In the genomic region with DNA sequence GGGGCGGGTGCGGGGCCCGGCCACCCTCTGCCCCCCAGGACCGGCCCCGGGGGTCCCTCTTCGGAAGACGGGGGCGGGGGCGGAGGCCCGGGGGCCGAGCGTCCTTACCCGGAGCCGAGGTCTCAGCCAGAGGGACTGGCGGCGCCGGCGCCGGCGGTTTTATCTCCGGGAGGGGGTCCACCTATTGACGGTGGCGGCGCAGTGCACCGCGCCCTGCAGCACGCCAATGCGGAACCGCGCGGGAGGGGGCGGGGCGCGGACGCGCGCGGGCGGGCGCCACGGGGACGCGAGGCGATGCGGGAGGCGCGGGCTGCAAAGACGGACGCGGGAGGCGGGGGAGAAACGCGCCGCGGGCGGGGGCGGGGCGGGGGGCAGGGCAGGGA, we compare ENCODE assay signal across 8 cellular contexts. TPM values are rescaled to one million over a fixed set of nuclear protein-coding genes. Genes with fewer than 3 reads are reported as not detected.
A peak's percentile ranks its signal among the peaks of the same experiment; 100 is the strongest.
DNase-seq lines count a peak whose midpoint lies in the region; ATAC-seq and TF ChIP-seq lines count a peak whose summit lies in the region.

TSS of gene EEF1A2 (minus strand) at position 134 of the 383 bp plus-strand sequence. CDS start 1,320 bp downstream, outside the sequence.

- peak; percentile 50 for DNase-seq in Ammon's horn (ENCODE audit: low spot score)
- peak; percentile 45 to 48 for DNase-seq in activated CD4-positive, alpha-beta T cell treated with anti-CD3 and anti-CD28 coated beads for 4 hours
- DNase-seq in esophagus muscularis mucosa (ENCODE audit: extremely low spot score), result no peak
- DNase-seq in ovary, result peak in 1 of 5 donors; percentile 23
- DNase-seq in cortex of kidney (lab: John Stamatoyannopoulos, UW), result no peak
- no peak for DNase-seq in COLO829 (ENCODE audit: low spot score)

- H3K27ac ChIP-seq in HEK293 (ENCODE audit: extremely low read depth, low read depth, low read length) (peak within 1 kb of the TSS; percentile 35; the same call in 1 of the 2 replicates), esophagus muscularis mucosa (replicated peaks in 1 of 4) (no peak within 1 kb of the TSS), ovary (no peak within 1 kb of the TSS)

- H3K27me3 ChIP-seq in esophagus muscularis mucosa (peaks cover 4 to 95% (median 35%) of the 10 kb centered on the region in 4 donors), ovary (no peaks in the 10 kb centered on the region)

- TF ChIP-seq POLR2A in esophagus muscularis mucosa (IDR thresholded peaks at IDR 0.05; ENCODE audit: low read depth) (no peak), ovary (IDR thresholded peaks at IDR 0.05) (no peak)

- peak within 1 kb of the TSS; percentile 46 for H3K4me3 ChIP-seq in HEK293 (ENCODE audit: low read depth, low read length)
- peak within 1 kb of the TSS; percentile 51 to 64 (median 52) for H3K4me3 ChIP-seq in esophagus muscularis mucosa
- H3K4me3 ChIP-seq in ovary, result peak within 1 kb of the TSS; percentile 14

- TF ChIP-seq CTCF in HEK293 (tag by site-specific recombination; IDR thresholded peaks at IDR 0.05) (no peak), esophagus muscularis mucosa (IDR thresholded peaks at IDR 0.05) (peak in 1 of 3 experiments; percentile 31), ovary (IDR thresholded peaks at IDR 0.05) (no peak)

- H3K9me3 ChIP-seq in HEK293 (ENCODE audit: control insufficient read depth, insufficient read depth, low read depth, low read length) (no peaks in the 10 kb centered on the region), esophagus muscularis mucosa (no peaks in the 10 kb centered on the region), ovary (peaks cover 0 to 2% of the 10 kb centered on the region in 2 donors)

- H3K4me1 ChIP-seq in HEK293 (ENCODE audit: control insufficient read depth, insufficient read depth, low read length) (no peaks in the 10 kb centered on the region), esophagus muscularis mucosa (peaks cover 30 to 54% (median 43%) of the 10 kb centered on the region in 4 donors), ovary (ENCODE audit: insufficient read depth) (peaks cover 4% of the 10 kb centered on the region)

- CTCF ChIA-PET in HEK293 (lab: Yijun Ruan, JAX), result no interaction called here

- 6% methylated on average over 21 of the region's 58 CpGs for WGBS in esophagus muscularis mucosa
- 1 to 3% methylated on average over 46 to 58 of the region's 58 CpGs; no CpG with 5 or more reads in 1 of the 3 donors for WGBS in ovary, 3 donors

- POLR2A ChIA-PET in HEK293 (lab: Yijun Ruan, JAX), result no interaction called here

- intact Hi-C loops in esophagus muscularis mucosa (cut with DNase I), result no loop called here
- intact Hi-C loops in ovary (cut with DNase I), result no loop called here

- TF ChIP-seq EP300 in esophagus muscularis mucosa (IDR thresholded peaks at IDR 0.05) (no peak), ovary (IDR thresholded peaks at IDR 0.05) (no peak)

- H3K36me3 ChIP-seq in HEK293 (ENCODE audit: control insufficient read depth in 2 of 2, insufficient read depth in 1 of 2, low read length in 2 of 2) (peaks cover 0 to 32% of the 10 kb centered on the region in 2 experiments; a peak in 1 of 3 replicates), esophagus muscularis mucosa (peaks cover 0 to 20% (median 0%) of the 10 kb centered on the region in 4 donors), ovary (no peaks in the 10 kb centered on the region)

- ATAC-seq in HG03175 (IDR thresholded peaks at IDR 0.05; ENCODE audit: unreplicated experiment), result no peak

TF ChIP-seq in HEK293, 187 proteins besides CTCF, POLR2A, EP300 and RAD21:
- TF ChIP-seq ZNF426 (tag by site-specific recombination; IDR thresholded peaks at IDR 0.05) (no peak), GLIS1 (tag by site-specific recombination; IDR thresholded peaks at IDR 0.05) (peak; percentile 24; the same call in 1 of the 2 replicates), KLF10 (tag by site-specific recombination; IDR thresholded peaks at IDR 0.05) (peak; percentile 73; the same call in 1 of the 2 replicates)
- TF ChIP-seq, protein P1, sequence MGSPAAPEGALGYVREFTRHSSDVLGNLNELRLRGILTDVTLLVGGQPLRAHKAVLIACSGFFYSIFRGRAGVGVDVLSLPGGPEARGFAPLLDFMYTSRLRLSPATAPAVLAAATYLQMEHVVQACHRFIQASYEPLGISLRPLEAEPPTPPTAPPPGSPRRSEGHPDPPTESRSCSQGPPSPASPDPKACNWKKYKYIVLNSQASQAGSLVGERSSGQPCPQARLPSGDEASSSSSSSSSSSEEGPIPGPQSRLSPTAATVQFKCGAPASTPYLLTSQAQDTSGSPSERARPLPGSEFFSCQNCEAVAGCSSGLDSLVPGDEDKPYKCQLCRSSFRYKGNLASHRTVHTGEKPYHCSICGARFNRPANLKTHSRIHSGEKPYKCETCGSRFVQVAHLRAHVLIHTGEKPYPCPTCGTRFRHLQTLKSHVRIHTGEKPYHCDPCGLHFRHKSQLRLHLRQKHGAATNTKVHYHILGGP (tag by site-specific recombination; IDR thresholded peaks at IDR 0.05), result no peak
- TF ChIP-seq, protein P2, sequence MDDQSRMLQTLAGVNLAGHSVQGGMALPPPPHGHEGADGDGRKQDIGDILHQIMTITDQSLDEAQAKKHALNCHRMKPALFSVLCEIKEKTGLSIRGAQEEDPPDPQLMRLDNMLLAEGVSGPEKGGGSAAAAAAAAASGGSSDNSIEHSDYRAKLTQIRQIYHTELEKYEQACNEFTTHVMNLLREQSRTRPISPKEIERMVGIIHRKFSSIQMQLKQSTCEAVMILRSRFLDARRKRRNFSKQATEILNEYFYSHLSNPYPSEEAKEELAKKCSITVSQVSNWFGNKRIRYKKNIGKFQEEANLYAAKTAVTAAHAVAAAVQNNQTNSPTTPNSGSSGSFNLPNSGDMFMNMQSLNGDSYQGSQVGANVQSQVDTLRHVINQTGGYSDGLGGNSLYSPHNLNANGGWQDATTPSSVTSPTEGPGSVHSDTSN (CRISPR knock-in tag; IDR thresholded peaks at IDR 0.05), result 0 out of 2 replicates have a peak, but pooled peaks have one; percentile 41
- TF ChIP-seq, protein P3, sequence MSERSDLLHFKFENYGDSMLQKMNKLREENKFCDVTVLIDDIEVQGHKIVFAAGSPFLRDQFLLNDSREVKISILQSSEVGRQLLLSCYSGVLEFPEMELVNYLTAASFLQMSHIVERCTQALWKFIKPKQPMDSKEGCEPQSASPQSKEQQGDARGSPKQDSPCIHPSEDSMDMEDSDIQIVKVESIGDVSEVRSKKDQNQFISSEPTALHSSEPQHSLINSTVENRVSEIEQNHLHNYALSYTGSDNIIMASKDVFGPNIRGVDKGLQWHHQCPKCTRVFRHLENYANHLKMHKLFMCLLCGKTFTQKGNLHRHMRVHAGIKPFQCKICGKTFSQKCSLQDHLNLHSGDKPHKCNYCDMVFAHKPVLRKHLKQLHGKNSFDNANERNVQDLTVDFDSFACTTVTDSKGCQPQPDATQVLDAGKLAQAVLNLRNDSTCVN (tag by site-specific recombination; optimal IDR thresholded peaks at IDR 0.05), result peak; percentile 43
TF ChIP-seq in HEK293: peak in this region for 4.

RNA-seq across cellular contexts. Expression of gene EEF1A2, which starts in this region (rescaled TPM):
- 10 to 100 TPM in 1 of 4 donors, 1 to 10 TPM in 3; 1.7 to 17.8 (median 7.4) TPM for total RNA-seq in esophagus muscularis mucosa
- total RNA-seq in ovary, result under 1 TPM; 0.36 to 0.94 (median 0.69) TPM
- polyA plus RNA-seq in ovary, result 1 to 10 TPM in 1 of 2 donors, under 1 TPM in 1; 0.25 to 1.3 TPM

Comparison
In these comparisons a context has a peak if more than half of its experiments do, and no peak if none do; other contexts are left out.
1. DNase-seq: peak in Ammon's horn (single experiment) and activated CD4-positive, alpha-beta T cell treated with anti-CD3 and anti-CD28 coated beads for 4 hours (2 of 2); none in esophagus muscularis mucosa (single experiment), cortex of kidney (single experiment) and COLO829 (single experiment).
2. Peak in every context shown above with its lines, with median percentiles within 50 percentile points of each other: H3K4me3 ChIP-seq.